ENCODE assay signal across 20 cellular contexts in the genomic region with DNA sequence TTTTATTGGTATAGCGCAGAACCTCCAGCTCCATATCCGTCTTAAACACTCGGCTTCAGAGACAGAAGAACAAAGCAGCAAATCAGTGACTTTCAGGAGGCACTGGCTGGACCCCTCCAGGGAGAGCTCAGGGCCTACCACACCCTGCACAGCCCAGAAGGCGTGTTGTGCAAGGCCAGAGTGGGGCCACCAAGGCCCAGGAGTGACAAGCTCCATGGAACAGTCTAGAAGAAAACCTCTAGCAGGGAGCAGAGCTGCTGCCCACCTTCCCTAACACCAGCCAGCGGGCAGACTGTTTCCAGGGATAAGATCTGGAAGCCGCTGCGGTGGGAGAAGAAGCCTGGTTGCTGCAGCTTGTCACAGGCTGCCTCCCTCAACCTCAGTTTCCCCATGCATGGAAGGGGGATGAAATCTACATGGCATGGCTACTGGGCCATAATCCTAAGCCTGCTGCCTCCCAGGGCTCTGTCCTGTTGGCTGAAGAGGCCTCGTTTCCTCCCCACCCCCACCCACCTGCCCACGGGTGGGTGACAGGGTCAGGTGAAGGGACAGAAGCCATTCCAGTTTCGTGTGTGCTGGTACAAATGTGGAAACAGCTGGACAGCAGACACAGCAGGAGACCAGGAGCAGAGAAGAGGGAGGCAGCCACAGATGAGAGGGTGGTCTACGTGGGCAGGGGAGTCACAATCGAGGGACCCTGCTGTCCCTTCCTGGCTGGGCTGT. TPM values are rescaled to one million over a fixed set of nuclear protein-coding genes. Genes with fewer than 3 reads are reported as not detected.
DNase-seq lines count a peak whose midpoint lies in the region; ATAC-seq and TF ChIP-seq lines count a peak whose summit lies in the region.
"Had no signal": no experiment of that assay in that cellular context is flagged by ENCODE, and none has a peak within 500 bp of the region (broad histone marks: within the 10 kb centered on the region; RNA-seq: fewer than 3 reads in every experiment).

No MANE protein-coding gene starts in this region.

- H2BK15ac ChIP-seq in H9 (ENCODE audit: low read depth, low read length), result no peak overlapping the region

- no peak overlapping the region for H3K18ac ChIP-seq in H9 (ENCODE audit: insufficient read length, low read depth, low read length)

- no peaks in the 10 kb centered on the region; a peak in 2 of 7 replicates for H3K36me3 Mint-ChIP-seq in H9 (ENCODE audit: insufficient read depth in 1 of 3, low read depth in 3 of 3)
- peaks cover 3% of the 10 kb centered on the region for H3K36me3 Mint-ChIP-seq in T-helper 17 cell (ENCODE audit: low read depth)
- H3K36me3 Mint-ChIP-seq in glutamatergic neuron (ENCODE audit: unreplicated experiment), result no peaks in the 10 kb centered on the region
- peaks cover 6% of the 10 kb centered on the region for H3K36me3 Mint-ChIP-seq in osteocyte (ENCODE audit: unreplicated experiment)

- DNase-seq in H9 (peak; percentile 8), T-helper 17 cell (no peak), glutamatergic neuron (peak; percentile 6), osteocyte (ENCODE audit: extremely low spot score, unreplicated experiment) (peak; percentile 76), HuH-7 (ENCODE audit: low spot score) (no peak), NCI-H510A treated with DMSO at 0.1 percent for 48 hours (lab: John Stamatoyannopoulos, UW) (no peak)
- no peak for DNase-seq in central memory CD4-positive, alpha-beta T cell
- DNase-seq: BE2C, DMS53, GDM1, HFFc6, MG63, NCI-H1417 treated with DMSO at 0.1 percent for 48 hours, NCI-H187, NCI-H2107, NCI-H524, NCI-H82 had no signal

- no peak overlapping the region for H3K56ac ChIP-seq in H9 (ENCODE audit: insufficient read length, low read depth, low read length)

- no peak overlapping the region for H2BK120ac ChIP-seq in H9 (ENCODE audit: low read depth, low read length, poor library complexity, severe bottlenecking)

- H3K9me3 Mint-ChIP-seq in H9 (no peaks in the 10 kb centered on the region), glutamatergic neuron (ENCODE audit: unreplicated experiment) (peaks cover 14% of the 10 kb centered on the region), osteocyte (ENCODE audit: unreplicated experiment) (no peaks in the 10 kb centered on the region)
- H3K9me3 Mint-ChIP-seq: HFFc6 had no signal

- no peak for ATAC-seq in T-helper 17 cell
- no peak for ATAC-seq in esophagus mucosa
- ATAC-seq: K562, Panc1 had no signal

- H3K23ac ChIP-seq in H9 (ENCODE audit: insufficient read length, low read depth, low read length), result no peak overlapping the region

- no peaks in the 10 kb centered on the region for H3K79me2 ChIP-seq in H9 (ENCODE audit: insufficient read depth, low read length)

- no peak overlapping the region for H4K91ac ChIP-seq in H9 (ENCODE audit: insufficient read length, low read depth, low read length)

- no peaks in the 10 kb centered on the region for H3K23me2 ChIP-seq in H9 (ENCODE audit: insufficient read length, low read depth, low read length, poor library complexity, severe bottlenecking)

- H3K27ac Mint-ChIP-seq in H9, result 0 out of 7 replicates have a peak overlapping the region, but pooled peaks of 1 of the 3 experiments have one; percentile 54
- peak overlapping the region; percentile 37 for H3K27ac Mint-ChIP-seq in T-helper 17 cell
- H3K27ac Mint-ChIP-seq in glutamatergic neuron (ENCODE audit: unreplicated experiment), result no peak overlapping the region
- H3K27ac Mint-ChIP-seq in osteocyte (ENCODE audit: unreplicated experiment), result no peak overlapping the region
- H3K27ac Mint-ChIP-seq: HFFc6 had no signal

- TF ChIP-seq CTCF in H9 (conservative IDR thresholded peaks at IDR 0.05) (no peak), glutamatergic neuron (IDR thresholded peaks at IDR 0.05; ENCODE audit: partially characterized antibody, unreplicated experiment) (no peak), osteocyte (IDR thresholded peaks at IDR 0.05) (no peak)

- H3K4me3 Mint-ChIP-seq in H9 (no peak overlapping the region), T-helper 17 cell (no peak overlapping the region), glutamatergic neuron (ENCODE audit: unreplicated experiment) (no peak overlapping the region), osteocyte (ENCODE audit: unreplicated experiment) (no peak overlapping the region)
- H3K4me3 Mint-ChIP-seq: HFFc6 had no signal

- no peaks in the 10 kb centered on the region for H3K4me1 ChIP-seq in H9 (ENCODE audit: insufficient read depth, low read length)

- no peak overlapping the region for H3K4me2 ChIP-seq in H9 (ENCODE audit: insufficient read depth, insufficient read length, low read length)

- H3K4me1 Mint-ChIP-seq in H9, result no peaks in the 10 kb centered on the region
- H3K4me1 Mint-ChIP-seq in T-helper 17 cell, result peaks cover 9% of the 10 kb centered on the region
- peaks cover 12% of the 10 kb centered on the region for H3K4me1 Mint-ChIP-seq in glutamatergic neuron (ENCODE audit: low read depth, unreplicated experiment)
- no peaks in the 10 kb centered on the region for H3K4me1 Mint-ChIP-seq in osteocyte (ENCODE audit: unreplicated experiment)

- no peak overlapping the region for H2BK20ac ChIP-seq in H9 (ENCODE audit: low read depth, low read length, poor library complexity, severe bottlenecking)

- H4K20me1 ChIP-seq in H9 (ENCODE audit: control insufficient read depth, insufficient read depth, insufficient read length), result no peaks in the 10 kb centered on the region

- H2AFZ ChIP-seq in H9 (ENCODE audit: low read length), result no peak overlapping the region

- H3K27ac ChIP-seq in H9 (ENCODE audit: insufficient read length, low read depth, low read length), result no peak overlapping the region

- H3K27me3 ChIP-seq in H9 (ENCODE audit: insufficient read depth, low read length), result no peaks in the 10 kb centered on the region
- H3K27me3 ChIP-seq: BE2C, MG63 had no signal

- H2BK5ac ChIP-seq in H9 (ENCODE audit: insufficient read length, low read length), result no peak overlapping the region

- no peak overlapping the region; the same call in 1 of the 2 replicates for H3K14ac ChIP-seq in H9 (ENCODE audit: insufficient read depth, low read length)

- no peak overlapping the region for H2AK5ac ChIP-seq in H9 (ENCODE audit: insufficient read length, low read length)

- no peaks in the 10 kb centered on the region for H3K79me1 ChIP-seq in H9 (ENCODE audit: insufficient read depth, low read depth, low read length, poor library complexity, severe bottlenecking)

- no peaks in the 10 kb centered on the region for H3K27me3 Mint-ChIP-seq in H9 (ENCODE audit: low read depth)
- no peaks in the 10 kb centered on the region for H3K27me3 Mint-ChIP-seq in T-helper 17 cell
- peaks cover 11% of the 10 kb centered on the region for H3K27me3 Mint-ChIP-seq in glutamatergic neuron (ENCODE audit: unreplicated experiment)
- H3K27me3 Mint-ChIP-seq in osteocyte (ENCODE audit: unreplicated experiment), result no peaks in the 10 kb centered on the region

- H3K9me3 ChIP-seq in H9 (ENCODE audit: control insufficient read depth, low read depth, low read length), result no peaks in the 10 kb centered on the region
- H3K9me3 ChIP-seq in T-helper 17 cell (ENCODE audit: control insufficient read depth, low read length, poor library complexity, severe bottlenecking), result no peaks in the 10 kb centered on the region
- H3K9me3 ChIP-seq: BE2C, MG63 had no signal

- H2BK12ac ChIP-seq in H9 (ENCODE audit: insufficient read length, low read depth, low read length), result no peak overlapping the region

- H4K5ac ChIP-seq in H9 (ENCODE audit: insufficient read length, low read depth, low read length), result no peak overlapping the region

- H4K8ac ChIP-seq in H9 (replicated peaks; ENCODE audit: insufficient read length, low read depth, low read length), result no peak overlapping the region

- no peak overlapping the region for H3T11ph ChIP-seq in H9 (ENCODE audit: low read length)

- WGBS in H9 (ENCODE audit: extremely low coverage, insufficient read length, low lambda C conversion rate), result no CpG with 5 or more reads among the region's 12 CpGs

- no peak overlapping the region for H3K4ac ChIP-seq in H9 (ENCODE audit: low read depth, low read length)

- no peak overlapping the region for H3K9ac ChIP-seq in H9 (ENCODE audit: extremely low read depth, insufficient read length, low read length)

RNA-seq across cellular contexts. Expression of a gene that starts 57.4 kb away (rescaled TPM):
- total RNA-seq in H9 (2021) (52.2 and 52.8 TPM in 2 replicates), T-helper 17 cell (10 to 100 TPM; 38.5 to 41.4 TPM), glutamatergic neuron (ENCODE audit: unreplicated experiment) (93.3 TPM), osteocyte (106 and 113 TPM in 2 replicates), esophagus mucosa (52.4 TPM)

Comparison
In these comparisons a context has a peak if more than half of its experiments do, and no peak if none do; other contexts are left out.
1. DNase-seq: peak in H9 (single experiment), glutamatergic neuron (single experiment) and osteocyte (single experiment); none in T-helper 17 cell (0 of 3), central memory CD4-positive, alpha-beta T cell (single experiment), HuH-7 (single experiment) and NCI-H510A treated with DMSO at 0.1 percent for 48 hours (single experiment).